In genomic region chr6:151807513-151808330, GRCh38 we compare ENCODE assay signal across 8 cellular contexts. TPM values are rescaled to one million over a fixed set of nuclear protein-coding genes. Genes with fewer than 3 reads are reported as not detected.
DNase-seq lines count a peak whose midpoint lies in the region; ATAC-seq and TF ChIP-seq lines count a peak whose summit lies in the region.

Gene ESR1, plus strand, starts transcription at chr6:151807682. Its CDS starts 231 bp downstream, at chr6:151807913.

- H3K4me1 Mint-ChIP-seq in activated T-helper 1 cell treated with anti-CD3 and anti-CD28 coated beads, Interleukin-12 subunit alpha, Interleukin-12 subunit beta, Interleukin-2, Interleukin-4 antibody, amounts not matched to agents 30 ng/mL and 10 ng/mL and 1 ng/mL, durations not matched to agents 14 hours and 24 hours and 36 hours (ENCODE audit: low read depth), result peaks cover 23% of the 10 kb centered on the region

- peaks cover 45% of the 10 kb centered on the region for H3K4me1 ChIP-seq in left ventricle myocardium inferior
- peaks cover 25 to 41% of the 10 kb centered on the region in 2 donors for H3K4me1 ChIP-seq in gastrocnemius medialis

- H3K4me3 Mint-ChIP-seq in activated T-helper 1 cell treated with anti-CD3 and anti-CD28 coated beads, Interleukin-12 subunit alpha, Interleukin-12 subunit beta, Interleukin-2, Interleukin-4 antibody, amounts not matched to agents 30 ng/mL and 10 ng/mL and 1 ng/mL, durations not matched to agents 14 hours and 24 hours and 36 hours, result peak within 1 kb of the TSS; percentile 75

- no peak within 1 kb of the TSS for H3K27ac Mint-ChIP-seq in activated T-helper 1 cell treated with anti-CD3 and anti-CD28 coated beads, Interleukin-12 subunit alpha, Interleukin-12 subunit beta, Interleukin-2, Interleukin-4 antibody, amounts not matched to agents 30 ng/mL and 10 ng/mL and 1 ng/mL, durations not matched to agents 14 hours and 24 hours and 36 hours

- H3K36me3 Mint-ChIP-seq in activated T-helper 1 cell treated with anti-CD3 and anti-CD28 coated beads, Interleukin-12 subunit alpha, Interleukin-12 subunit beta, Interleukin-2, Interleukin-4 antibody, amounts not matched to agents 30 ng/mL and 10 ng/mL and 1 ng/mL, durations not matched to agents 14 hours and 24 hours and 36 hours (ENCODE audit: low read depth), result no peaks in the 10 kb centered on the region

- H3K9me3 ChIP-seq in left ventricle myocardium inferior (replicated peaks), result no peaks in the 10 kb centered on the region
- H3K9me3 ChIP-seq in gastrocnemius medialis, result no peaks in the 10 kb centered on the region

- TF ChIP-seq POLR2A in gastrocnemius medialis (IDR thresholded peaks at IDR 0.05), result peak in 1 of 2 donors; percentile 53

- intact Hi-C loops in activated T-helper 1 cell treated with anti-CD3 and anti-CD28 coated beads, Interleukin-12 subunit alpha, Interleukin-12 subunit beta, Interleukin-2, Interleukin-4 antibody, amounts not matched to agents 30 ng/mL and 10 ng/mL and 1 ng/mL, durations not matched to agents 14 hours and 24 hours and 36 hours (cut with micrococcal nuclease), result loop anchor here (2.0 kb wide), 1 partner anchor 43 kb away; no protein-coding TSS in a partner anchor
- intact Hi-C loops in left ventricle myocardium inferior (cut with micrococcal nuclease) (no loop called here), gastrocnemius medialis (cut with DNase I; ENCODE audit: low total_unique reads) (loop anchor here (5.0 kb wide), 2 partner anchors 305 to 365 kb away; no protein-coding TSS in a partner anchor)

- DNase-seq in SIG-M5 treated with dmso at 0.1 percent for 504 hours (lab: John Stamatoyannopoulos, UW; ENCODE audit: unreplicated experiment), result peak; percentile 19
- DNase-seq in SIG-M5 (lab: John Stamatoyannopoulos, UW), result no peak
- DNase-seq in activated T-helper 1 cell treated with anti-CD3 and anti-CD28 coated beads, Interleukin-12 subunit alpha, Interleukin-12 subunit beta, Interleukin-2, Interleukin-4 antibody, amounts not matched to agents 30 ng/mL and 10 ng/mL and 1 ng/mL, durations not matched to agents 14 hours and 24 hours and 36 hours (ENCODE audit: low spot score), result no peak
- DNase-seq in left ventricle myocardium inferior, result peak; percentile 23
- peak; percentile 36 to 63 for DNase-seq in gastrocnemius medialis
- DNase-seq in NCI-H187 (lab: John Stamatoyannopoulos, UW), result no peak
- DNase-seq in mesenteric fat pad (ENCODE audit: low spot score), result no peak
- DNase-seq in NCI-H82 treated with DMSO at 0.1 percent for 48 hours (lab: John Stamatoyannopoulos, UW; ENCODE audit: unreplicated experiment), result no peak

- TF ChIP-seq CTCF in left ventricle myocardium inferior (IDR thresholded peaks at IDR 0.05; ENCODE audit: borderline replicate concordance) (no peak), gastrocnemius medialis (IDR thresholded peaks at IDR 0.05 in 4 of 5, conservative IDR thresholded peaks at IDR 0.05 in 1 of 5) (no peak)

- in situ Hi-C loops in gastrocnemius medialis (cut with MboI; ENCODE audit: low sequenced_read_pairs in 4 of 4), result no loop called here

- no peaks in the 10 kb centered on the region for H3K36me3 ChIP-seq in left ventricle myocardium inferior
- H3K36me3 ChIP-seq in gastrocnemius medialis, result no peaks in the 10 kb centered on the region

- H3K4me3 ChIP-seq in left ventricle myocardium inferior, result peak within 1 kb of the TSS; percentile 65
- peak within 1 kb of the TSS; percentile 65 to 77 (median 68) for H3K4me3 ChIP-seq in gastrocnemius medialis

- ATAC-seq in gastrocnemius medialis, result peak; percentile 10 to 11

- H3K9me3 Mint-ChIP-seq in activated T-helper 1 cell treated with anti-CD3 and anti-CD28 coated beads, Interleukin-12 subunit alpha, Interleukin-12 subunit beta, Interleukin-2, Interleukin-4 antibody, amounts not matched to agents 30 ng/mL and 10 ng/mL and 1 ng/mL, durations not matched to agents 14 hours and 24 hours and 36 hours, result peaks cover 5% of the 10 kb centered on the region

- no peak within 1 kb of the TSS for H3K27ac ChIP-seq in left ventricle myocardium inferior (replicated peaks)
- peak within 1 kb of the TSS; percentile 79 to 92 (median 86) for H3K27ac ChIP-seq in gastrocnemius medialis

- H3K27me3 Mint-ChIP-seq in activated T-helper 1 cell treated with anti-CD3 and anti-CD28 coated beads, Interleukin-12 subunit alpha, Interleukin-12 subunit beta, Interleukin-2, Interleukin-4 antibody, amounts not matched to agents 30 ng/mL and 10 ng/mL and 1 ng/mL, durations not matched to agents 14 hours and 24 hours and 36 hours (ENCODE audit: insufficient read depth), result peaks cover 66% of the 10 kb centered on the region

- H3K27me3 ChIP-seq in left ventricle myocardium inferior (ENCODE audit: low read depth), result peaks cover 41% of the 10 kb centered on the region
- no peaks in the 10 kb centered on the region for H3K27me3 ChIP-seq in gastrocnemius medialis

RNA-seq across cellular contexts. Expression of gene ESR1, which starts in this region (rescaled TPM):
- total RNA-seq in activated T-helper 1 cell treated with anti-CD3 and anti-CD28 coated beads, Interleukin-12 subunit alpha, Interleukin-12 subunit beta, Interleukin-2, Interleukin-4 antibody, amounts not matched to agents 30 ng/mL and 10 ng/mL and 1 ng/mL, durations not matched to agents 14 hours and 24 hours and 36 hours, result 0.34 and 0.78 TPM in 2 replicates
- total RNA-seq in left ventricle myocardium inferior (1.6 TPM), gastrocnemius medialis (1 to 10 TPM in 3 of 4 donors, under 1 TPM in 1; 0.61 to 1.1 (median 1.1) TPM), mesenteric fat pad (6.3 TPM)

Comparison
In these comparisons a context has a peak if more than half of its experiments do, and no peak if none do; other contexts are left out.
1. DNase-seq: peak in SIG-M5 treated with dmso at 0.1 percent for 504 hours (single experiment), left ventricle myocardium inferior (single experiment) and gastrocnemius medialis (2 of 2); none in SIG-M5 (single experiment), activated T-helper 1 cell treated with anti-CD3 and anti-CD28 coated beads, Interleukin-12 subunit alpha, Interleukin-12 subunit beta, Interleukin-2, Interleukin-4 antibody, amounts not matched to agents 30 ng/mL and 10 ng/mL and 1 ng/mL, durations not matched to agents 14 hours and 24 hours and 36 hours (single experiment), NCI-H187 (0 of 2), mesenteric fat pad (single experiment) and NCI-H82 treated with DMSO at 0.1 percent for 48 hours (single experiment).